ENCODE assay signal across 5 cellular contexts in genomic region chr15:22401703-22402102, GRCh38. TPM values are rescaled to one million over a fixed set of nuclear protein-coding genes. Genes with fewer than 3 reads are reported as not detected.
"Had no signal": no experiment of that assay in that cellular context is flagged by ENCODE, and none has a peak within 500 bp of the region (broad histone marks: within the 10 kb centered on the region; RNA-seq: fewer than 3 reads in every experiment).

No MANE protein-coding gene starts in this region.

RNA-seq across cellular contexts. Expression of gene GOLGA6L22, which starts 57.0 kb away (rescaled TPM):
- total RNA-seq: GM23338, H1, H9, HT-29, IMR-90 had no signal
- polyA plus RNA-seq: GM23338, H1, IMR-90 had no signal
